Comparison of ENCODE assay signal across 8 cellular contexts in genomic region chr20:3218307-3218988, GRCh38. TPM values are rescaled to one million over a fixed set of nuclear protein-coding genes. Genes with fewer than 3 reads are reported as not detected.
DNase-seq lines count a peak whose midpoint lies in the region; ATAC-seq and TF ChIP-seq lines count a peak whose summit lies in the region.

No MANE protein-coding gene starts in this region.

- POLR2A ChIA-PET in naive thymus-derived CD4-positive, alpha-beta T cell (lab: Charles Lee): interaction anchor here (1.7 kb wide), 1 partner anchor 9 kb away, joined by 7 read pairs; the partner anchor contains the start of gene ITPA

- intact Hi-C loops in naive thymus-derived CD4-positive, alpha-beta T cell (cut with micrococcal nuclease): loop anchor here (1.0 to 5.0 kb wide), 5 partner anchors 58 to 254 kb away; partner anchors contain the start of gene ATRN (in 1 of the 2)

- H3K27ac ChIP-seq in effector memory CD4-positive, alpha-beta T cell (ENCODE audit: insufficient read depth, low read length, poor library complexity, severe bottlenecking): no peak overlapping the region
- no peak overlapping the region for H3K27ac ChIP-seq in naive thymus-derived CD4-positive, alpha-beta T cell (ENCODE audit: low read depth, low read length)

- peaks cover 3% of the 10 kb centered on the region; the same call in 1 of the 2 replicates for H3K4me1 ChIP-seq in BE2C
- peaks cover 9% of the 10 kb centered on the region for H3K4me1 ChIP-seq in effector memory CD4-positive, alpha-beta T cell (ENCODE audit: control insufficient read depth, insufficient read depth, low read length, poor library complexity, severe bottlenecking)
- H3K4me1 ChIP-seq in naive thymus-derived CD4-positive, alpha-beta T cell (ENCODE audit: control insufficient read depth in 2 of 2, insufficient read depth in 2 of 2, low read length in 2 of 2): peaks cover 0 to 15% of the 10 kb centered on the region in 2 donors

- H3K4me3 Mint-ChIP-seq in naive thymus-derived CD4-positive, alpha-beta T cell: peak overlapping the region in 1 of 10 donors; percentile 38

- peak; percentile 81 for TF ChIP-seq CTCF in BE2C (IDR thresholded peaks at IDR 0.05; ENCODE audit: low read depth, low read length)

- ATAC-seq in GM19372 (IDR thresholded peaks at IDR 0.05; ENCODE audit: low read depth, unreplicated experiment): peak; percentile 87
- peak; percentile 89 for ATAC-seq in naive thymus-derived CD4-positive, alpha-beta T cell
- peak; percentile 91 for ATAC-seq in stimulated activated naive CD8-positive, alpha-beta T cell treated with anti-CD3 and anti-CD28 coated beads, Interleukin-15, Interleukin-2, amounts not matched to agents 100 U/mL and 50 U/mL, for 24 hours

- H3K27me3 Mint-ChIP-seq in naive thymus-derived CD4-positive, alpha-beta T cell: no peaks in the 10 kb centered on the region

- peak; percentile 86 for DNase-seq in BE2C
- DNase-seq in NAMALWA (ENCODE audit: low spot score): peak; percentile 72
- peak; percentile 83 to 85 for DNase-seq in activated CD4-positive, alpha-beta T cell treated with anti-CD3 and anti-CD28 coated beads, Interleukin-2, amount 50 U/mL, for 48 hours
- peak; percentile 33 to 53 (median 49) for DNase-seq in effector memory CD4-positive, alpha-beta T cell
- peak; percentile 59 to 82 (median 69) for DNase-seq in naive thymus-derived CD4-positive, alpha-beta T cell
- DNase-seq in stimulated activated naive CD8-positive, alpha-beta T cell treated with anti-CD3 and anti-CD28 coated beads, Interleukin-15, Interleukin-2, amounts not matched to agents 100 U/mL and 50 U/mL, for 24 hours: peak; percentile 88
- no peak for DNase-seq in HK-2 (ENCODE audit: unreplicated experiment)

- no peaks in the 10 kb centered on the region for H3K9me3 Mint-ChIP-seq in naive thymus-derived CD4-positive, alpha-beta T cell

- no peak overlapping the region for H3K4me3 ChIP-seq in BE2C (ENCODE audit: low read depth, low read length)
- H3K4me3 ChIP-seq in effector memory CD4-positive, alpha-beta T cell (ENCODE audit: insufficient read depth, low read depth, low read length, poor library complexity, severe bottlenecking): no peak overlapping the region
- no peak overlapping the region for H3K4me3 ChIP-seq in naive thymus-derived CD4-positive, alpha-beta T cell (ENCODE audit: low read length)

- H3K36me3 ChIP-seq in BE2C: peaks cover 26% of the 10 kb centered on the region
- H3K36me3 ChIP-seq in effector memory CD4-positive, alpha-beta T cell (ENCODE audit: control insufficient read depth, insufficient read depth, low read length): peaks cover 41% of the 10 kb centered on the region
- H3K36me3 ChIP-seq in naive thymus-derived CD4-positive, alpha-beta T cell (ENCODE audit: control insufficient read depth in 2 of 3, insufficient read depth in 3 of 3, low read length in 3 of 3): peaks cover 0 to 34% (median 0%) of the 10 kb centered on the region in 3 experiments

- H3K27me3 ChIP-seq in BE2C: no peaks in the 10 kb centered on the region
- no peaks in the 10 kb centered on the region for H3K27me3 ChIP-seq in effector memory CD4-positive, alpha-beta T cell (replicated peaks; ENCODE audit: control insufficient read depth, insufficient read depth, low read length, poor library complexity, severe bottlenecking)
- H3K27me3 ChIP-seq in naive thymus-derived CD4-positive, alpha-beta T cell (ENCODE audit: control insufficient read depth in 2 of 2, insufficient read depth in 2 of 2, low read length in 2 of 2): no peaks in the 10 kb centered on the region

- peak overlapping the region in 1 of 9 donors; percentile 65 for H3K27ac Mint-ChIP-seq in naive thymus-derived CD4-positive, alpha-beta T cell

- peaks cover 2 to 21% (median 16%) of the 10 kb centered on the region in 7 donors for H3K4me1 Mint-ChIP-seq in naive thymus-derived CD4-positive, alpha-beta T cell

- CTCF ChIA-PET in naive thymus-derived CD4-positive, alpha-beta T cell (lab: Charles Lee): interaction anchor here (0.6 to 1.6 kb wide), 9 partner anchors 9 to 155 kb away, joined by 3 to 5 read pairs (median 3); no protein-coding TSS in a partner anchor

- H3K9me3 ChIP-seq in BE2C: no peaks in the 10 kb centered on the region
- no peaks in the 10 kb centered on the region for H3K9me3 ChIP-seq in effector memory CD4-positive, alpha-beta T cell (ENCODE audit: control insufficient read depth, low read length)
- H3K9me3 ChIP-seq in naive thymus-derived CD4-positive, alpha-beta T cell (ENCODE audit: control insufficient read depth in 2 of 3, low read length in 3 of 3): no peaks in the 10 kb centered on the region

- peaks cover 0 to 17% (median 11%) of the 10 kb centered on the region in 5 donors for H3K36me3 Mint-ChIP-seq in naive thymus-derived CD4-positive, alpha-beta T cell

RNA-seq across cellular contexts. Expression of gene ITPA, which starts 9.2 kb away (rescaled TPM):
- 151 TPM for polyA plus RNA-seq in BE2C (2012; ENCODE audit: insufficient read depth, insufficient read length, low read depth)
- 10 to 100 TPM; 37.7 to 71.2 (median 43.5) TPM for total RNA-seq in naive thymus-derived CD4-positive, alpha-beta T cell
- polyA plus RNA-seq in naive thymus-derived CD4-positive, alpha-beta T cell: 10 to 100 TPM; 50.1 to 62.3 TPM

RNA-seq across cellular contexts. Expression of gene DDRGK1, which starts 14.0 kb away (rescaled TPM):
- 116 TPM for polyA plus RNA-seq in BE2C (2012; ENCODE audit: insufficient read depth, insufficient read length, low read depth)
- total RNA-seq in naive thymus-derived CD4-positive, alpha-beta T cell: 10 to 100 TPM; 39.4 to 60.3 (median 46.6) TPM
- 10 to 100 TPM; 40.6 to 58.0 TPM for polyA plus RNA-seq in naive thymus-derived CD4-positive, alpha-beta T cell

RNA-seq across cellular contexts. Expression of gene SLC4A11, which starts 20.5 kb away (rescaled TPM):
- polyA plus RNA-seq in BE2C (2012; ENCODE audit: insufficient read depth, insufficient read length, low read depth): 0.31 TPM
- 1 to 10 TPM in 2 of 5 experiments, under 1 TPM in 2, not detected in 1; 0.19 to 1.5 (median 0.93) TPM for total RNA-seq in naive thymus-derived CD4-positive, alpha-beta T cell
- polyA plus RNA-seq in naive thymus-derived CD4-positive, alpha-beta T cell: not detected

RNA-seq across cellular contexts. Expression of gene LZTS3, which starts 45.1 kb away (rescaled TPM):
- 2.3 TPM for polyA plus RNA-seq in BE2C (2012; ENCODE audit: insufficient read depth, insufficient read length, low read depth)
- 10 to 100 TPM in 4 of 5 experiments, under 1 TPM in 1; 0.73 to 34.6 (median 22.0) TPM for total RNA-seq in naive thymus-derived CD4-positive, alpha-beta T cell
- polyA plus RNA-seq in naive thymus-derived CD4-positive, alpha-beta T cell: 1 to 10 TPM; 4.4 to 4.8 TPM

RNA-seq across cellular contexts. Expression of gene FASTKD5, which starts 58.8 kb away (rescaled TPM):
- 25.0 TPM for polyA plus RNA-seq in BE2C (2012; ENCODE audit: insufficient read depth, insufficient read length, low read depth)
- total RNA-seq in naive thymus-derived CD4-positive, alpha-beta T cell: 10 to 100 TPM; 24.5 to 41.9 (median 30.6) TPM
- 10 to 100 TPM; 21.2 to 26.3 TPM for polyA plus RNA-seq in naive thymus-derived CD4-positive, alpha-beta T cell
